In genomic region chr5:180396931-180397330, GRCh38 we compare ENCODE assay signal across 19 cellular contexts. TPM values are rescaled to one million over a fixed set of nuclear protein-coding genes. Genes with fewer than 3 reads are reported as not detected.
A peak's percentile ranks its signal among the peaks of the same experiment; 100 is the strongest.
DNase-seq lines count a peak whose midpoint lies in the region; ATAC-seq and TF ChIP-seq lines count a peak whose summit lies in the region.
"Had no signal": no experiment of that assay in that cellular context is flagged by ENCODE, and none has a peak within 500 bp of the region (broad histone marks: within the 10 kb centered on the region; RNA-seq: fewer than 3 reads in every experiment).

No MANE protein-coding gene starts in this region.

- no peak for ATAC-seq in upper lobe of right lung
- ATAC-seq in HG02588 (IDR thresholded peaks at IDR 0.05; ENCODE audit: unreplicated experiment) = no peak
- no peak for ATAC-seq in Right ventricle myocardium superior (ENCODE audit: poor library complexity)
- ATAC-seq: CD8-positive, alpha-beta T cell; GM12878; Panc1; Right ventricle myocardium inferior had no signal

- TF ChIP-seq CTCF in GM20000 (IDR thresholded peaks at IDR 0.05; ENCODE audit: extremely low read depth, missing control alignments) (no peak), upper lobe of right lung (IDR thresholded peaks at IDR 0.05) (no peak)

- H3K36me3 ChIP-seq in MG63 = no peaks in the 10 kb centered on the region
- H3K36me3 ChIP-seq in upper lobe of right lung = no peaks in the 10 kb centered on the region

- H3K4me3 ChIP-seq in MG63 (no peak overlapping the region), upper lobe of right lung (no peak overlapping the region)
- H3K4me3 ChIP-seq: GM12878, SK-N-MC had no signal

- H3K4me1 ChIP-seq in upper lobe of right lung = no peaks in the 10 kb centered on the region

- intact Hi-C loops in upper lobe of right lung (cut with DNase I) = no loop called here
- intact Hi-C loops in Right ventricle myocardium superior (cut with DNase I) = no loop called here

- DNase-seq in GM20000 (ENCODE audit: low spot score) (peak; percentile 2), MG63 (peak; percentile 26), globus pallidus (ENCODE audit: low spot score) (peak; percentile 5), upper lobe of right lung (peak; percentile 41), Right ventricle myocardium superior (no peak)
- DNase-seq in stimulated activated CD4-positive, alpha-beta T cell treated with anti-CD3 and anti-CD28 coated beads, Interleukin-4, amount 100 ng/mL, for 24 hours = no peak
- DNase-seq: CD8-positive, alpha-beta T cell; DMS79 treated with DMSO at 0.1 percent for 48 hours; NCI-H1417; NCI-H187 treated with DMSO at 0.1 percent for 48 hours; NCI-H2171 treated with DMSO at 0.1 percent for 48 hours; NCI-H510A; NCI-H82; T-helper 1 cell had no signal

- H3K27ac ChIP-seq in upper lobe of right lung = no peak overlapping the region
- H3K27ac ChIP-seq: SK-N-MC had no signal

- H3K27me3 ChIP-seq in MG63 (no peaks in the 10 kb centered on the region), upper lobe of right lung (no peaks in the 10 kb centered on the region)

- H3K9me3 ChIP-seq in MG63 = no peaks in the 10 kb centered on the region; the same call in 1 of the 2 replicates
- H3K9me3 ChIP-seq in upper lobe of right lung = no peaks in the 10 kb centered on the region

RNA-seq across cellular contexts. Expression of gene GFPT2, which starts 43.8 kb away (rescaled TPM):
- 2.7 and 3.7 TPM in 2 replicates for total RNA-seq in MG63 (2014; rRNA removed; shearing (Covaris generic); ENCODE audit: low replicate concordance)
- total RNA-seq in upper lobe of right lung (20.4 TPM), Right ventricle myocardium superior (13.3 TPM)

Comparison
In these comparisons a context has a peak if more than half of its experiments do, and no peak if none do; other contexts are left out.
1. DNase-seq: peak in GM20000 (single experiment), MG63 (single experiment), globus pallidus (single experiment) and upper lobe of right lung (single experiment); none in Right ventricle myocardium superior (single experiment) and stimulated activated CD4-positive, alpha-beta T cell treated with anti-CD3 and anti-CD28 coated beads, Interleukin-4, amount 100 ng/mL, for 24 hours (single experiment).